In the genomic region with DNA sequence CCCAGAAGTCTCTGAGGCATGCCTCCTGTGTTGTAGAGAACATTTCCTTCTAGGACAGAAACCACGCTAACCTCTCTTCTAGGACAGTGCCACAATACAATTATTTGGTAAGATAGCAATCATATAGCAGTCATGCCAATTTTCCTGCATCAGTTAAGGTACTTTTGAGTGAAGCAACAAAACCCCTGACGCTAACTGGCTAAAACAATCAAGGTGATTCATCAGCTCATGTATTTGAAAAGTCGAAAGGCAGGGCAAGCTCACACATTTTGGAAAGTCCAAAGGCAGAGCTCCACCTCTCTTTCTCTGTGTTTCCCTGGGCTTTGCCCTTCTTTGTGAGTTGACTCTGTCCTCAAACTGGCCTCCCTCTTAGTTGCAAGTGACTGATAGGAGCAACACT, we compare ENCODE assay signal across 27 cellular contexts. TPM values are rescaled to one million over a fixed set of nuclear protein-coding genes. Genes with fewer than 3 reads are reported as not detected.
"Had no signal": no experiment of that assay in that cellular context is flagged by ENCODE, and none has a peak within 500 bp of the region (broad histone marks: within the 10 kb centered on the region; RNA-seq: fewer than 3 reads in every experiment).

No MANE protein-coding gene starts in this region.

- H3K27ac ChIP-seq: esophagus muscularis mucosa, gastroesophageal sphincter, prostate gland, upper lobe of left lung had no signal

- H3K4me1 ChIP-seq: esophagus muscularis mucosa, gastroesophageal sphincter, prostate gland, upper lobe of left lung had no signal

- H3K36me3 ChIP-seq: esophagus muscularis mucosa, gastroesophageal sphincter, prostate gland, upper lobe of left lung had no signal

- DNase-seq: activated CD4-positive, alpha-beta T cell treated with anti-CD3 and anti-CD28 coated beads, Interleukin-2, amount 50 U/mL, for 4 hours; activated CD8-positive, alpha-beta memory T cell treated with anti-CD3 and anti-CD28 coated beads for 24 hours; activated CD8-positive, alpha-beta memory T cell treated with anti-CD3 and anti-CD28 coated beads, Interleukin-2, amount 50 U/mL, for 4 hours; activated T-cell treated with anti-CD3 and anti-CD28 coated beads, Interleukin-2, amount 50 U/mL, for 24 hours; aorta; central memory CD4-positive, alpha-beta T cell; dermis blood vessel endothelial cell; effector CD8-positive, alpha-beta T cell; head of caudate nucleus; hypothalamus; left ventricle myocardium superior; midbrain; natural killer cell; right cardiac atrium; stimulated activated CD4-positive, alpha-beta T cell treated with anti-CD3 and anti-CD28 coated beads, Interleukin-4, amount 100 ng/mL, for 24 hours; stimulated activated naive CD4-positive, alpha-beta T cell treated with Interleukin-2 at 50 U/mL for 16 hours; T-helper 1 cell; upper lobe of left lung had no signal

- H3K4me3 ChIP-seq: esophagus muscularis mucosa, gastroesophageal sphincter, prostate gland, upper lobe of left lung had no signal

- H3K27me3 ChIP-seq: gastroesophageal sphincter, upper lobe of left lung had no signal

- H3K9me3 ChIP-seq: esophagus muscularis mucosa, gastroesophageal sphincter, prostate gland, upper lobe of left lung had no signal

- ATAC-seq: activated naive CD4-positive, alpha-beta T cell treated with anti-CD3 and anti-CD28 coated beads, Interleukin-2, amount 50 U/mL, for 72 hours; activated T-helper 17 cell treated with anti-CD3 and anti-CD28 coated beads, Interleukin-2, amount 50 U/mL, for 72 hours; gastroesophageal sphincter; left ventricle myocardium superior; natural killer cell; right cardiac atrium; WTC11 had no signal

RNA-seq across cellular contexts. Expression of gene TERC, which starts 10.1 kb away (rescaled TPM):
- total RNA-seq: osteocyte had no signal
- polyA plus RNA-seq: adipose tissue, aorta, right cardiac atrium, thymus had no signal

RNA-seq across cellular contexts. Expression of gene LRRIQ4, which starts 58.0 kb away (rescaled TPM):
- total RNA-seq: aorta, dermis blood vessel endothelial cell, gastroesophageal sphincter, left ventricle myocardium superior, natural killer cell, osteocyte, right cardiac atrium had no signal
- polyA plus RNA-seq: adipose tissue, aorta, right cardiac atrium had no signal
